Comparison of ENCODE assay signal across 7 cellular contexts in genomic region chr11:2497951-2498350, GRCh38. TPM values are rescaled to one million over a fixed set of nuclear protein-coding genes. Genes with fewer than 3 reads are reported as not detected.
"Had no signal": no experiment of that assay in that cellular context is flagged by ENCODE, and none has a peak within 500 bp of the region (broad histone marks: within the 10 kb centered on the region; RNA-seq: fewer than 3 reads in every experiment).

No MANE protein-coding gene starts in this region.

RNA-seq across cellular contexts. Expression of gene TRPM5, which starts 53.6 kb away (rescaled TPM):
- total RNA-seq: activated CD4-positive, alpha-beta memory T cell treated with anti-CD3 and anti-CD28 coated beads, Interleukin-2, amount 10 ng/mL, durations not matched to agents 7 days and 5 days; activated CD8-positive, alpha-beta memory T cell treated with anti-CD3 and anti-CD28 coated beads for 36 hours; activated CD8-positive, alpha-beta T cell treated with anti-CD3 and anti-CD28 coated beads, Interleukin-2, amount 10 ng/mL, durations not matched to agents 7 days and 5 days; activated naive CD8-positive, alpha-beta T cell treated with anti-CD3 and anti-CD28 coated beads, Interleukin-2, amount 10 ng/mL, durations not matched to agents 7 days and 5 days; activated T-helper 2 cell treated with anti-CD3 and anti-CD28 coated beads, Interferon-gamma antibody, Interleukin-2, Interleukin-4, amounts not matched to agents 10 μg/mL and 5 μg/mL and 100 μg/mL, durations not matched to agents 14 hours and 24 hours and 36 hours; ascending aorta; bronchial epithelial cell had no signal
